ENCODE assay signal across 20 cellular contexts in the genomic region with DNA sequence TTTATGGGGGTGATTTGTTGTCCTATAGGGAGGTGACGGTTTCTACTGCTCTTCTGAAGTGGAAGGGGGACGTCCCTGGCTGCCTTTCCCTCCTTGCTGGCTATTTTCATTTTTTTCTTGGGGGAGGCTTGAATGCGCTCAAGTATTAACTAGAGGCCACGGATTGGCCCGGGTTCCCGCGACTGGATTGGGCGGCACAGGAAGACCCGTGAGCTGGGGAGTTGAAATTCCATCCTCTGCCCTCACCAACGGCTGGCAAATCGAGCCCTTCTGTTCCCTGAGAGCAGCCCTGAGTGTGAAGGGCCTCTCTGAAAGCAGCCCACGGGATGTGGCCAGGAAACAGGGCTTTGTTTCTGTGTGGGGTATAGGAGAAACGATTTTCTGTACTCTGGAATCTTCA.
"Had no signal": no experiment of that assay in that cellular context is flagged by ENCODE, and none has a peak within 500 bp of the region (broad histone marks: within the 10 kb centered on the region; RNA-seq: fewer than 3 reads in every experiment).

No MANE protein-coding gene starts in this region.

- ATAC-seq: activated T-helper 17 cell treated with anti-CD3 and anti-CD28 coated beads, Interleukin-2, amount 50 U/mL, for 72 hours; heart right ventricle; left lobe of liver; lower lobe of right lung; naive thymus-derived CD4-positive, alpha-beta T cell had no signal

- H3K27ac ChIP-seq: adrenal gland, colonic mucosa, epithelial cell of prostate, heart right ventricle, lower lobe of right lung, sigmoid colon, transverse colon, WERI-Rb-1 had no signal

- H3K36me3 ChIP-seq: adrenal gland, colonic mucosa, heart right ventricle, lower lobe of right lung, sigmoid colon, transverse colon, WERI-Rb-1 had no signal

- H3K4me1 ChIP-seq: adrenal gland, colonic mucosa, lower lobe of right lung had no signal

- DNase-seq: activated CD4-positive, alpha-beta T cell treated with anti-CD3 and anti-CD28 coated beads for 1 hour; activated CD4-positive, alpha-beta T cell treated with anti-CD3 and anti-CD28 coated beads, Interleukin-2, amount 50 U/mL, for 4 hours; activated CD8-positive, alpha-beta memory T cell treated with anti-CD3 and anti-CD28 coated beads for 24 hours; activated CD8-positive, alpha-beta memory T cell treated with anti-CD3 and anti-CD28 coated beads, Interleukin-2, amount 50 U/mL, for 4 hours; activated T-cell treated with anti-CD3 and anti-CD28 coated beads, Interleukin-2, amount 50 U/mL, for 24 hours; adrenal gland; colonic mucosa; heart right ventricle; lower lobe of right lung; naive thymus-derived CD4-positive, alpha-beta T cell; posterior cingulate gyrus; sigmoid colon; stimulated activated CD4-positive, alpha-beta T cell treated with anti-CD3 and anti-CD28 coated beads, Interleukin-4, amount 100 ng/mL, for 1 hour; substantia nigra; T-helper 1 cell; transverse colon; WERI-Rb-1 had no signal

- H3K4me3 ChIP-seq: adrenal gland, colonic mucosa, heart right ventricle, lower lobe of right lung, sigmoid colon, transverse colon had no signal

- H3K27me3 ChIP-seq: adrenal gland, colonic mucosa, heart right ventricle, sigmoid colon had no signal

- H3K9me3 ChIP-seq: adrenal gland, colonic mucosa, heart right ventricle, lower lobe of right lung, sigmoid colon, transverse colon had no signal
